Comparison of ENCODE assay signal across 1 cellular context in genomic region chr1:150575072-150575489, GRCh38.
TF ChIP-seq lines count a peak whose summit lies in the region.

No MANE protein-coding gene starts in this region.

TF ChIP-seq in H1, 55 proteins besides CTCF, POLR2A, EP300 and RAD21:
- TF ChIP-seq TAF7 (optimal IDR thresholded peaks at IDR 0.05; ENCODE audit: borderline replicate concordance, low read depth, low read length): peak; percentile 22
- TF ChIP-seq ATF2 (IDR thresholded peaks at IDR 0.05; ENCODE audit: low read length): 0 out of 2 replicates have a peak, but pooled peaks have one; percentile 7
- no peak for TF ChIP-seq KDM1A (IDR thresholded peaks at IDR 0.05; ENCODE audit: borderline replicate concordance, low read length)
- no peak for TF ChIP-seq POLR2AphosphoS5 (IDR thresholded peaks at IDR 0.05; ENCODE audit: low read depth, low read length)
